Comparison of ENCODE assay signal across 8 cellular contexts in genomic region chr2:224449212-224450147, GRCh38. TPM values are rescaled to one million over a fixed set of nuclear protein-coding genes. Genes with fewer than 3 reads are reported as not detected.
DNase-seq lines count a peak whose midpoint lies in the region; ATAC-seq and TF ChIP-seq lines count a peak whose summit lies in the region.

No MANE protein-coding gene starts in this region.

- H3K4ac ChIP-seq in neuronal stem cell (ENCODE audit: low read length) = no peak overlapping the region

- H2BK15ac ChIP-seq in neuronal stem cell (ENCODE audit: low read length) = no peak overlapping the region

- no peak overlapping the region for H2BK12ac ChIP-seq in neuronal stem cell (ENCODE audit: low read length)

- H3K18ac ChIP-seq in neuronal stem cell (ENCODE audit: low read length) = no peak overlapping the region

- no peak overlapping the region for H2AFZ ChIP-seq in neuronal stem cell (ENCODE audit: low read length)

- no CpG with 5 or more reads among the region's 4 CpGs for WGBS in neuronal stem cell (ENCODE audit: extremely low coverage in 2 of 2, insufficient read length in 2 of 2, insufficient replicate concordance in 1 of 2), 2 donors

- no peaks in the 10 kb centered on the region for H3K36me3 Mint-ChIP-seq in activated B cell treated with CpG ODN at 0.5 μM for 24 hours (ENCODE audit: low read depth)

- H3K27me3 Mint-ChIP-seq in activated B cell treated with CpG ODN at 0.5 μM for 24 hours = no peaks in the 10 kb centered on the region

- no peak overlapping the region for H3K27ac Mint-ChIP-seq in activated B cell treated with CpG ODN at 0.5 μM for 24 hours

- POLR2A ChIA-PET in activated B cell treated with CpG ODN at 0.5 μM for 24 hours (lab: Charles Lee) = no interaction called here

- no peaks in the 10 kb centered on the region for H3K79me1 ChIP-seq in neuronal stem cell (ENCODE audit: low read depth, low read length)

- H3K27ac ChIP-seq in neuronal stem cell (replicated peaks; ENCODE audit: low read length) = no peak overlapping the region

- no peak overlapping the region for H2BK5ac ChIP-seq in neuronal stem cell (ENCODE audit: low read length)

- H3K4me3 Mint-ChIP-seq in activated B cell treated with CpG ODN at 0.5 μM for 24 hours = no peak overlapping the region

- H3K36me3 ChIP-seq in neuronal stem cell (replicated peaks in 1 of 2; ENCODE audit: control insufficient read depth in 2 of 2, insufficient read depth in 2 of 2, low read length in 2 of 2) = no peaks in the 10 kb centered on the region

- no peaks in the 10 kb centered on the region for H3K4me1 ChIP-seq in neuronal stem cell (ENCODE audit: control insufficient read depth in 2 of 2, insufficient read depth in 1 of 2, low read depth in 1 of 2, low read length in 2 of 2)

- intact Hi-C loops in activated B cell treated with CpG ODN at 0.5 μM for 24 hours (cut with micrococcal nuclease) = loop anchor here (1.0 kb wide), 2 partner anchors 92 to 202 kb away; no protein-coding TSS in a partner anchor

- H3K4me1 Mint-ChIP-seq in activated B cell treated with CpG ODN at 0.5 μM for 24 hours = peaks cover 2% of the 10 kb centered on the region

- no peak overlapping the region for H3K14ac ChIP-seq in neuronal stem cell (ENCODE audit: low read length)

- H3K23ac ChIP-seq in neuronal stem cell (ENCODE audit: low read depth, low read length, poor library complexity) = no peak overlapping the region

- H4K91ac ChIP-seq in neuronal stem cell (ENCODE audit: low read depth, low read length, poor library complexity) = no peak overlapping the region

- H3K4me3 ChIP-seq in neuronal stem cell (ENCODE audit: low read length in 2 of 2) = no peak overlapping the region

- CTCF ChIA-PET in activated B cell treated with CpG ODN at 0.5 μM for 24 hours (lab: Charles Lee) = interaction anchor here (0.6 to 2.4 kb wide), 6 partner anchors 10 to 201 kb away, joined by 3 to 9 read pairs (median 5); no protein-coding TSS in a partner anchor

- H3K9ac ChIP-seq in neuronal stem cell (ENCODE audit: low read depth, low read length, poor library complexity) = no peak overlapping the region

- H3K9me3 ChIP-seq in neuronal stem cell (replicated peaks in 1 of 2; ENCODE audit: control insufficient read depth in 2 of 2, insufficient read depth in 1 of 2, low read depth in 1 of 2, low read length in 2 of 2) = no peaks in the 10 kb centered on the region

- DNase-seq in ELR (ENCODE audit: low read depth) (peak; percentile 55), activated B cell treated with CpG ODN at 0.5 μM for 24 hours (no peak), kidney tubule cell (ENCODE audit: low spot score) (peak; percentile 32), neuronal stem cell (ENCODE audit: low spot score) (no peak), MV-4-11 (lab: John Stamatoyannopoulos, UW) (no peak), anterior cingulate cortex (lab: John Stamatoyannopoulos, UW) (no peak)

- no peak for TF ChIP-seq CTCF in activated B cell treated with CpG ODN at 0.5 μM for 24 hours (IDR thresholded peaks at IDR 0.05)

- H2AK5ac ChIP-seq in neuronal stem cell (ENCODE audit: low read depth, low read length) = no peak overlapping the region

- no peaks in the 10 kb centered on the region for H3K9me3 Mint-ChIP-seq in activated B cell treated with CpG ODN at 0.5 μM for 24 hours

- no peak overlapping the region for H4K8ac ChIP-seq in neuronal stem cell (ENCODE audit: low read depth, low read length)

- H3K27me3 ChIP-seq in neuronal stem cell (ENCODE audit: control insufficient read depth in 3 of 3, insufficient read depth in 3 of 3, low read depth in 1 of 3, low read length in 3 of 3) = no peaks in the 10 kb centered on the region

- no peak overlapping the region for H3K4me2 ChIP-seq in neuronal stem cell (ENCODE audit: insufficient read depth, low read length, poor library complexity, severe bottlenecking)

- H2BK120ac ChIP-seq in neuronal stem cell (ENCODE audit: low read depth, low read length) = no peak overlapping the region

- ATAC-seq in HG02610 (IDR thresholded peaks at IDR 0.05; ENCODE audit: unreplicated experiment) (peak; percentile 43), activated B cell treated with CpG ODN at 0.5 μM for 24 hours (ENCODE audit: low read depth) (peak; percentile 45), GM19452 (IDR thresholded peaks at IDR 0.05; ENCODE audit: unreplicated experiment) (no peak)

RNA-seq across cellular contexts. Expression of gene FAM124B, which starts 47.6 kb away (rescaled TPM):
- total RNA-seq in activated B cell treated with CpG ODN at 0.5 μM for 24 hours = 0.29 TPM in 1 of 2 replicates, not detected in the other
- polyA plus RNA-seq in neuronal stem cell (2013, experiment 1 of 2) = 0.06 TPM
- 0.07 TPM for polyA plus RNA-seq in neuronal stem cell (2013, experiment 2 of 2)

Comparison
In these comparisons a context has a peak if more than half of its experiments do, and no peak if none do; other contexts are left out.
1. DNase-seq: peak in ELR (single experiment) and kidney tubule cell (single experiment); none in activated B cell treated with CpG ODN at 0.5 μM for 24 hours (single experiment), neuronal stem cell (single experiment), MV-4-11 (single experiment) and anterior cingulate cortex (0 of 58).